8 cellular contexts compared by ENCODE assay signal in the genomic region with DNA sequence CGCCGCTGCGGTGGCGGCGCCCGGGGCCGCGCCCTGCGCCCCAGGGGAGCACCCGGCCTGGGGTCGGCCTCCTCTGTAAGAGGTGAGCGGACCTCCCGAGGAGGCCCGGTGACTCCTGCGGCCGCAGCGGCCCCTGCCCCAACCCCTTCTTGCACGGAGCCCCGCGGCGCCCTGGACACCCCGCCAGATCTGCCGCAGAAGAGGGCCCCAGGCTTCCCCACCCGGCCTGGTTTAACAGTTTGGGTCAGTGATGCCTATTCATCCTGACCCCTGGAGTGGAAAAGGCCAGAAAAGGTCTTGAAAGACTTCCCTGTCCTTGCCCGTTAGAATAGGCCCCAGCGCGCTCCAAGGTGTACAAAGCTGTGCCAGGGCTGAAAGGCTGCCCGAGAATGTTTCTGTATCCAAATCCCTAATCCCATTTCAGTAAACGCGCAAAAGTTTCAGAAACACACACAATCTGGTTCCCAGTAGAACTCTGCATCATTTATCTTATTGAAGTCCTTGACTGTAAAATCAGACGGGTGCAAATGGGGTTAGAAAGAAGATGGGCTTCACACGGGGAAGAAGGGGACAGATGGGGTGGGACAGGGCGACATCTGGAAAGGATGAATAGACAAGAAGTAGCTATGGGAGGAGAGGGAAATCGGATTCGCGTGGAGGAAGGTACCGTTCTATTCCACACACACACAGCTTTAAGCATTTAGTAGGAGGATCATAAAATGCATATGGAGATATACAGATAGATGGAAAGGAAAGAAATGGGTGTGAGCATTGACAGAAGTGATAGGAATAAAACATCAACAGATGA. TPM values are rescaled to one million over a fixed set of nuclear protein-coding genes. Genes with fewer than 3 reads are reported as not detected.
DNase-seq lines count a peak whose midpoint lies in the region; ATAC-seq and TF ChIP-seq lines count a peak whose summit lies in the region.

No MANE protein-coding gene starts in this region.

- peaks cover 6% of the 10 kb centered on the region for H4K20me1 ChIP-seq in osteoblast (ENCODE audit: insufficient read depth, low read length)

- H3K36me3 Mint-ChIP-seq in activated B cell treated with CpG ODN at 0.5 μM for 24 hours (ENCODE audit: low read depth), result peaks cover 7% of the 10 kb centered on the region

- peak overlapping the region; percentile 95 for H3K27ac Mint-ChIP-seq in activated B cell treated with CpG ODN at 0.5 μM for 24 hours

- TF ChIP-seq CTCF in activated B cell treated with CpG ODN at 0.5 μM for 24 hours (IDR thresholded peaks at IDR 0.05) (no peak), fibroblast of pulmonary artery (IDR thresholded peaks at IDR 0.05; ENCODE audit: low read length, missing control alignments) (no peak), osteoblast (IDR thresholded peaks at IDR 0.05; ENCODE audit: extremely low read depth, low read depth, low read length) (no peak)

- H3K9me3 Mint-ChIP-seq in activated B cell treated with CpG ODN at 0.5 μM for 24 hours, result no peaks in the 10 kb centered on the region

- peak overlapping the region; percentile 73 for H2AFZ ChIP-seq in osteoblast (ENCODE audit: low read length)

- H3K4me3 ChIP-seq in HAP-1 (peak overlapping the region; percentile 58), fibroblast of pulmonary artery (replicated peaks; ENCODE audit: low read depth, low read length) (peak overlapping the region; percentile 3), osteoblast (ENCODE audit: insufficient read depth, low read length) (peak overlapping the region; percentile 74)

- in situ Hi-C loops in HAP-1 (cut with MboI; ENCODE audit: low sequenced_read_pairs), result loop anchor here (5.0 to 25.0 kb wide), 2 partner anchors 100 to 410 kb away; no protein-coding TSS in a partner anchor

- POLR2A ChIA-PET in activated B cell treated with CpG ODN at 0.5 μM for 24 hours (lab: Charles Lee), result interaction anchor here (1.0 to 7.1 kb wide), 14 partner anchors 9 to 1326 kb away, joined by 3 to 285 read pairs (median 6); a partner anchor contains a TSS

- H3K4me1 Mint-ChIP-seq in activated B cell treated with CpG ODN at 0.5 μM for 24 hours, result peaks cover 26% of the 10 kb centered on the region

- H3K36me3 ChIP-seq in HAP-1 (replicated peaks), result no peaks in the 10 kb centered on the region
- H3K36me3 ChIP-seq in osteoblast (ENCODE audit: insufficient read depth, low read length), result no peaks in the 10 kb centered on the region

- CTCF ChIA-PET in activated B cell treated with CpG ODN at 0.5 μM for 24 hours (lab: Charles Lee), result interaction anchor here (2.4 kb wide), 1 partner anchor 100 kb away, joined by 19 read pairs; no protein-coding TSS in a partner anchor

- H3K9me3 ChIP-seq in HAP-1, result no peaks in the 10 kb centered on the region
- no peaks in the 10 kb centered on the region for H3K9me3 ChIP-seq in osteoblast (ENCODE audit: low read depth, low read length)

- DNase-seq in AG20443 (ENCODE audit: low spot score) (peak; percentile 27), HAP-1 (ENCODE audit: low spot score in 2 of 2) (peak in 1 of 2 experiments; percentile 33), activated B cell treated with CpG ODN at 0.5 μM for 24 hours (no peak), fibroblast of pulmonary artery (ENCODE audit: low read depth) (no peak), osteoblast (ENCODE audit: insufficient read length, low spot score, missing footprints) (peak; percentile 9), dedifferentiated amniotic fluid mesenchymal stem cell (ENCODE audit: extremely low spot score) (no peak)

- H3K4me2 ChIP-seq in osteoblast (ENCODE audit: insufficient read depth, low read length), result peak overlapping the region; percentile 79

- H3K79me2 ChIP-seq in osteoblast (ENCODE audit: insufficient read depth, low read length), result peaks cover 22% of the 10 kb centered on the region

- intact Hi-C loops in activated B cell treated with CpG ODN at 0.5 μM for 24 hours (cut with micrococcal nuclease), result loop anchor here (1.0 to 10.0 kb wide), 13 partner anchors 27 to 1347 kb away; a partner anchor contains a TSS

- peaks cover 49% of the 10 kb centered on the region for H3K4me1 ChIP-seq in HAP-1
- H3K4me1 ChIP-seq in osteoblast (ENCODE audit: insufficient read depth, low read length), result peaks cover 23% of the 10 kb centered on the region

- peak overlapping the region; percentile 80 for H3K27ac ChIP-seq in osteoblast (ENCODE audit: low read depth, low read length)

- no peaks in the 10 kb centered on the region for H3K27me3 ChIP-seq in HAP-1 (ENCODE audit: low read depth)
- no peaks in the 10 kb centered on the region for H3K27me3 ChIP-seq in osteoblast (ENCODE audit: insufficient read depth, low read length)

- H3K4me3 Mint-ChIP-seq in activated B cell treated with CpG ODN at 0.5 μM for 24 hours, result peak overlapping the region; percentile 92

- no peaks in the 10 kb centered on the region for H3K27me3 Mint-ChIP-seq in activated B cell treated with CpG ODN at 0.5 μM for 24 hours

- ATAC-seq in activated B cell treated with CpG ODN at 0.5 μM for 24 hours (ENCODE audit: low read depth) (no peak), HG02884 (IDR thresholded peaks at IDR 0.05; ENCODE audit: unreplicated experiment) (no peak), GM21576 (IDR thresholded peaks at IDR 0.05; ENCODE audit: unreplicated experiment) (no peak)

RNA-seq across cellular contexts. Expression of a gene that starts 1.1 kb away (rescaled TPM):
- total RNA-seq in activated B cell treated with CpG ODN at 0.5 μM for 24 hours (26.2 and 26.4 TPM in 2 replicates), osteoblast (18.1 and 23.6 TPM in 2 replicates)

Comparison
In these comparisons a context has a peak if more than half of its experiments do, and no peak if none do; other contexts are left out.
1. DNase-seq: peak in AG20443 (single experiment) and osteoblast (single experiment); none in activated B cell treated with CpG ODN at 0.5 μM for 24 hours (single experiment), fibroblast of pulmonary artery (single experiment) and dedifferentiated amniotic fluid mesenchymal stem cell (single experiment).
2. H3K4me3 ChIP-seq: peak in every context shown above with its lines; median percentile 74 in osteoblast; 58 in HAP-1; 3 in fibroblast of pulmonary artery.